ENCODE assay signal across 32 cellular contexts in genomic region chr2:63642941-63643340, GRCh38.
"Had no signal": no experiment of that assay in that cellular context is flagged by ENCODE, and none has a peak within 500 bp of the region (broad histone marks: within the 10 kb centered on the region; RNA-seq: fewer than 3 reads in every experiment).

No MANE protein-coding gene starts in this region.

- ATAC-seq: activated CD4-positive, alpha-beta T cell treated with anti-CD3 and anti-CD28 coated beads for 36 hours; activated CD8-positive, alpha-beta memory T cell treated with anti-CD3 and anti-CD28 coated beads, Interleukin-2, amount 10 ng/mL, durations not matched to agents 7 days and 5 days; activated CD8-positive, alpha-beta T cell treated with anti-CD3 and anti-CD28 coated beads, Interleukin-2, amount 10 ng/mL, durations not matched to agents 7 days and 5 days; activated naive CD8-positive, alpha-beta T cell treated with anti-CD3 and anti-CD28 coated beads, Interleukin-2, amount 50 U/mL, for 24 hours; effector memory CD8-positive, alpha-beta T cell; gastrocnemius medialis; heart left ventricle; T-helper 17 cell had no signal

- H3K36me3 ChIP-seq: ascending aorta, breast epithelium, cardiac muscle cell, esophagus muscularis mucosa, gastrocnemius medialis, heart left ventricle had no signal

- H3K4me1 ChIP-seq: ascending aorta, breast epithelium, esophagus muscularis mucosa, foreskin keratinocyte, gastrocnemius medialis, heart left ventricle had no signal

- H3K4me3 ChIP-seq: ascending aorta, breast epithelium, cardiac muscle cell, coronary artery, esophagus muscularis mucosa, gastrocnemius medialis, heart left ventricle had no signal

- H3K27ac ChIP-seq: ascending aorta, breast epithelium, cardiac muscle cell, coronary artery, esophagus muscularis mucosa, foreskin keratinocyte, gastrocnemius medialis, heart left ventricle had no signal

- DNase-seq: activated CD4-positive, alpha-beta memory T cell treated with anti-CD3 and anti-CD28 coated beads for 36 hours; activated CD4-positive, alpha-beta T cell treated with anti-CD3 and anti-CD28 coated beads for 36 hours; activated CD4-positive, alpha-beta T cell treated with anti-CD3 and anti-CD28 coated beads, Interleukin-2, amount 10 ng/mL, durations not matched to agents 24 days and 14 days; activated CD4-positive, CD25-positive, alpha-beta regulatory T cell; activated CD4-positive, CD25-positive, alpha-beta regulatory T cell treated with anti-CD3 and anti-CD28 coated beads, Interleukin-2, amount 50 U/mL, for 72 hours; activated CD8-positive, alpha-beta memory T cell treated with anti-CD3 and anti-CD28 coated beads, Interleukin-2, amount 10 ng/mL, durations not matched to agents 7 days and 5 days; activated CD8-positive, alpha-beta memory T cell treated with anti-CD3 and anti-CD28 coated beads, Interleukin-2, amount 50 U/mL, for 4 hours; activated CD8-positive, alpha-beta T cell treated with anti-CD3 and anti-CD28 coated beads, Interleukin-2, amount 10 ng/mL, durations not matched to agents 7 days and 5 days; activated effector memory CD4-positive, alpha-beta T cell treated with anti-CD3 and anti-CD28 coated beads, Interleukin-2, amount 50 U/mL, for 16 hours; activated naive CD4-positive, alpha-beta T cell treated with anti-CD3 and anti-CD28 coated beads for 36 hours; activated naive CD8-positive, alpha-beta T cell treated with anti-CD3 and anti-CD28 coated beads for 36 hours; activated naive CD8-positive, alpha-beta T cell treated with anti-CD3 and anti-CD28 coated beads, Interleukin-2, amount 50 U/mL, for 24 hours; activated T-cell treated with anti-CD3 and anti-CD28 coated beads, Interleukin-2, amount 50 U/mL, for 1 hour; activated T-cell treated with anti-CD3 and anti-CD28 coated beads, Interleukin-2, amount 50 U/mL, for 48 hours; central memory CD4-positive, alpha-beta T cell; cerebellar nuclear complex; dermis blood vessel endothelial cell; effector CD4-positive, alpha-beta T cell; effector memory CD8-positive, alpha-beta T cell; erythroblast; gastrocnemius medialis; glutamatergic neuron; heart left ventricle; T-helper 1 cell; T-helper 17 cell; T1000 had no signal

- H3K27me3 ChIP-seq: ascending aorta, breast epithelium, cardiac muscle cell, foreskin keratinocyte, gastrocnemius medialis, heart left ventricle had no signal

- H3K9me3 ChIP-seq: esophagus muscularis mucosa, gastrocnemius medialis had no signal
